In the genomic region with DNA sequence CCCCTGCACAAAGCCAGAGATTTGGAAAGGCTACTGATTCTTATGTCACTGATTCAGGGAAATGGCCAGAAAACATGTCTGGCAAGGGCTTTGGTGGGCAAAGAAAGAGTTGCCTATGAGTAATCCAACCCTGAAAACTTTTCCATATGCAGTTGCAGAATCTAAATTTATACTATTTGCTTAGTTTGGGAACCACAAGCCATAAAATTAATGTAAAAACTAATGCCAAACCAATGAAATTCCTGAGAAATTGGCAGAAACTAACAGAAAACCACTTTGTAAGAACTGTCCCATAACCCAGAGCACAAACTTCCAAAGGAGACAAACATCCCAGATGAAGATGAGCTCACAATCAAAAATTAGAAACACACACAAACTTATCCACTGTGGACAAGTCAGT, we compare ENCODE assay signal across 21 cellular contexts. TPM values are rescaled to one million over a fixed set of nuclear protein-coding genes. Genes with fewer than 3 reads are reported as not detected.
DNase-seq lines count a peak whose midpoint lies in the region; ATAC-seq and TF ChIP-seq lines count a peak whose summit lies in the region.
"Had no signal": no experiment of that assay in that cellular context is flagged by ENCODE, and none has a peak within 500 bp of the region (broad histone marks: within the 10 kb centered on the region; RNA-seq: fewer than 3 reads in every experiment).

No MANE protein-coding gene starts in this region.

- no peak for TF ChIP-seq POLR2A in IMR-90 (IDR thresholded peaks at IDR 0.05; ENCODE audit: low read depth, low read length)
- no peak for TF ChIP-seq POLR2A in gastroesophageal sphincter (IDR thresholded peaks at IDR 0.05)

- H3K27ac ChIP-seq in IMR-90 (ENCODE audit: insufficient read depth, low read length) (no peak overlapping the region), gastroesophageal sphincter (no peak overlapping the region)
- H3K27ac ChIP-seq: SJCRH30 had no signal

- no peak overlapping the region for H4K91ac ChIP-seq in IMR-90 (ENCODE audit: insufficient read depth, low read depth, low read length)

- TF ChIP-seq RAD21 in IMR-90 (IDR thresholded peaks at IDR 0.05; ENCODE audit: low read length) = no peak

- H3K4me3 ChIP-seq in IMR-90 (ENCODE audit: insufficient read depth, low read depth, low read length) = no peak overlapping the region
- H3K4me3 ChIP-seq in astrocyte of the spinal cord (ENCODE audit: low read depth, low read length) = no peak overlapping the region
- H3K4me3 ChIP-seq in gastroesophageal sphincter = no peak overlapping the region
- H3K4me3 ChIP-seq: K562, SJCRH30 had no signal

- no peaks in the 10 kb centered on the region for H3K36me3 ChIP-seq in IMR-90 (ENCODE audit: control insufficient read depth, insufficient read depth, low read length)
- H3K36me3 ChIP-seq in gastroesophageal sphincter = no peaks in the 10 kb centered on the region
- H3K36me3 ChIP-seq: BE2C, SJCRH30 had no signal

- no peak overlapping the region for H3K23ac ChIP-seq in IMR-90 (ENCODE audit: low read depth, low read length)

- intact Hi-C loops in IMR-90 (cut with micrococcal nuclease) (no loop called here), Calu3 (cut with micrococcal nuclease; ENCODE audit: unreplicated experiment) (no loop called here)

- no peak for ATAC-seq in IMR-90 (ENCODE audit: low read depth)
- no peak for ATAC-seq in gastroesophageal sphincter
- ATAC-seq: K562 had no signal

- no peak overlapping the region for H2BK15ac ChIP-seq in IMR-90 (ENCODE audit: low read depth, low read length)

- BruUV-seq in IMR-90 (replicated peaks; lab: Mats Ljungman, UMichigan) = no TSS peak
- BruUV-seq in Calu3 (replicated peaks; lab: Mats Ljungman, UMichigan) = no TSS peak

- H3K4me1 ChIP-seq in IMR-90 (ENCODE audit: control insufficient read depth, insufficient read depth, low read length) = no peaks in the 10 kb centered on the region; the same call in 1 of the 2 replicates
- peaks cover 0 to 4% (median 0%) of the 10 kb centered on the region in 3 donors for H3K4me1 ChIP-seq in gastroesophageal sphincter
- H3K4me1 ChIP-seq: BE2C, Caco-2, SJCRH30 had no signal

- H4K8ac ChIP-seq in IMR-90 (ENCODE audit: low read depth in 2 of 2, low read length in 2 of 2) = no peak overlapping the region

- H3K4me3 Mint-ChIP-seq in Calu3 (ENCODE audit: low read depth, unreplicated experiment) = no peak overlapping the region
- H3K4me3 Mint-ChIP-seq: CD4-positive, alpha-beta T cell; H9; T-helper 1 cell treated with Interleukin-12 subunit alpha and Interleukin-12 subunit beta and Interleukin-4 antibody, amounts not matched to agents 30 μg/mL and 1 μg/mL, for 36 hours had no signal

- TF ChIP-seq CTCF in IMR-90 (conservative IDR thresholded peaks at IDR 0.05; ENCODE audit: low read depth, low read length) = no peak
- TF ChIP-seq CTCF in astrocyte of the spinal cord (IDR thresholded peaks at IDR 0.05; ENCODE audit: low read depth, low read length) = no peak
- no peak for TF ChIP-seq CTCF in gastroesophageal sphincter (IDR thresholded peaks at IDR 0.05)
- TF ChIP-seq CTCF in Calu3 (IDR thresholded peaks at IDR 0.05; ENCODE audit: unreplicated experiment) = no peak

- H2AK9ac ChIP-seq in IMR-90 (replicated peaks; ENCODE audit: low read depth, low read length, poor library complexity) = no peak overlapping the region

- no peak overlapping the region for H3K18ac ChIP-seq in IMR-90 (ENCODE audit: low read depth, low read length)

- no peak overlapping the region for H2AK5ac ChIP-seq in IMR-90 (ENCODE audit: low read depth, low read length)

- CTCF ChIA-PET in IMR-90 (lab: Yijun Ruan, JAX) = no interaction called here
- CTCF ChIA-PET in Calu3 (lab: Charles Lee) = no interaction called here

- H2BK120ac ChIP-seq in IMR-90 (ENCODE audit: low read depth, low read length) = no peak overlapping the region

- no peaks in the 10 kb centered on the region for H3K36me3 Mint-ChIP-seq in Calu3 (ENCODE audit: insufficient read depth, unreplicated experiment)

- no peaks in the 10 kb centered on the region for H3K9me3 ChIP-seq in IMR-90 (ENCODE audit: control insufficient read depth, insufficient read depth, low read length)
- H3K9me3 ChIP-seq in gastroesophageal sphincter = no peaks in the 10 kb centered on the region
- H3K9me3 ChIP-seq: BE2C, Caco-2, SJCRH30 had no signal

- H3K4me2 ChIP-seq in IMR-90 (ENCODE audit: low read depth, low read length) = no peak overlapping the region

- POLR2A ChIA-PET in IMR-90 (lab: Charles Lee; ENCODE audit: unreplicated experiment) = no interaction called here

- H3K56ac ChIP-seq in IMR-90 (ENCODE audit: extremely low read depth, insufficient read depth, low read length) = no peak overlapping the region

- H3K9me1 ChIP-seq in IMR-90 (ENCODE audit: insufficient read depth, low read length) = peaks cover 4% of the 10 kb centered on the region

- no peaks in the 10 kb centered on the region for H3K4me1 Mint-ChIP-seq in Calu3 (ENCODE audit: low read depth, unreplicated experiment)

- dilution Hi-C loops in IMR-90 (cut with HindIII; ENCODE audit: low sequenced_read_pairs, unreplicated experiment) = no loop called here

- H2BK20ac ChIP-seq in IMR-90 (ENCODE audit: low read depth, low read length) = no peak overlapping the region

- H3K14ac ChIP-seq in IMR-90 (replicated peaks; ENCODE audit: low read depth, low read length) = no peak overlapping the region

- in situ Hi-C loops in IMR-90 (cut with MboI; ENCODE audit: low sequenced_read_pairs) (no loop called here), astrocyte of the spinal cord (cut with HindIII; ENCODE audit: low sequenced_read_pairs) (no loop called here)

- H3K27me3 Mint-ChIP-seq in Calu3 (ENCODE audit: unreplicated experiment) = no peaks in the 10 kb centered on the region
- H3K27me3 Mint-ChIP-seq: CD4-positive, alpha-beta T cell had no signal

- DNase-seq in EL (peak; percentile 6), IMR-90 (peak; percentile 16), astrocyte of the spinal cord (ENCODE audit: low read depth, low spot score) (peak; percentile 81), stromal cell of bone marrow (ENCODE audit: low read depth) (peak; percentile 61), Calu3 (no peak), NCI-H82 (lab: John Stamatoyannopoulos, UW) (no peak)
- DNase-seq: ACHN; BE2C; Caco-2; CD4-positive, alpha-beta T cell; DMS153; H9; NCI-H1105 treated with DMSO at 0.1 percent for 48 hours; NCI-H1694 treated with DMSO at 0.1 percent for 48 hours; NCI-H2107; NCI-H510A treated with DMSO at 0.1 percent for 48 hours; NCI-H774; SJCRH30 had no signal

- no peak for TF ChIP-seq EP300 in gastroesophageal sphincter (IDR thresholded peaks at IDR 0.05)

- H4K20me1 ChIP-seq in IMR-90 (ENCODE audit: insufficient read depth, low read length) = peaks cover 8% of the 10 kb centered on the region; the same call in 1 of the 2 replicates

- H2AFZ ChIP-seq in IMR-90 (replicated peaks; ENCODE audit: low read length, poor library complexity) = no peak overlapping the region

- H3K9me3 Mint-ChIP-seq in Calu3 (ENCODE audit: low read depth, unreplicated experiment) = no peaks in the 10 kb centered on the region
- H3K9me3 Mint-ChIP-seq: CD4-positive, alpha-beta T cell; H9 had no signal

- H2BK5ac ChIP-seq in IMR-90 (ENCODE audit: low read depth, low read length, poor library complexity, severe bottlenecking) = no peak overlapping the region

- H4K5ac ChIP-seq in IMR-90 (ENCODE audit: low read depth, low read length) = no peak overlapping the region

- H3K27ac Mint-ChIP-seq in Calu3 (ENCODE audit: unreplicated experiment) = no peak overlapping the region
- H3K27ac Mint-ChIP-seq: CD4-positive, alpha-beta T cell; T-helper 1 cell treated with Interleukin-12 subunit alpha and Interleukin-12 subunit beta and Interleukin-4 antibody, amounts not matched to agents 30 μg/mL and 1 μg/mL, for 36 hours had no signal

- peaks cover 23 to 46% of the 10 kb centered on the region in 2 experiments for H3K79me1 ChIP-seq in IMR-90 (ENCODE audit: low read depth in 1 of 2, low read length in 2 of 2)

- H3K27me3 ChIP-seq in IMR-90 (ENCODE audit: control insufficient read depth, insufficient read depth, low read length) (no peaks in the 10 kb centered on the region), gastroesophageal sphincter (no peaks in the 10 kb centered on the region)
- H3K27me3 ChIP-seq: BE2C, SJCRH30 had no signal

- H3K4ac ChIP-seq in IMR-90 (ENCODE audit: low read depth, low read length) = no peak overlapping the region

- H3K9ac ChIP-seq in IMR-90 (ENCODE audit: low read depth, low read length) = no peak overlapping the region

TF ChIP-seq in IMR-90, 13 proteins besides CTCF, POLR2A, EP300 and RAD21:
- TF ChIP-seq SMC3 (IDR thresholded peaks at IDR 0.05; ENCODE audit: low read depth, low read length) (no peak), CHD1 (IDR thresholded peaks at IDR 0.05; ENCODE audit: low read depth, low read length) (no peak), RFX5 (IDR thresholded peaks at IDR 0.05; ENCODE audit: low read depth, low read length) (no peak), RCOR1 (IDR thresholded peaks at IDR 0.05; ENCODE audit: insufficient replicate concordance, low read length) (no peak), NFE2L2 (IDR thresholded peaks at IDR 0.05; ENCODE audit: low read depth, low read length) (no peak)
- TF ChIP-seq, protein P1, sequence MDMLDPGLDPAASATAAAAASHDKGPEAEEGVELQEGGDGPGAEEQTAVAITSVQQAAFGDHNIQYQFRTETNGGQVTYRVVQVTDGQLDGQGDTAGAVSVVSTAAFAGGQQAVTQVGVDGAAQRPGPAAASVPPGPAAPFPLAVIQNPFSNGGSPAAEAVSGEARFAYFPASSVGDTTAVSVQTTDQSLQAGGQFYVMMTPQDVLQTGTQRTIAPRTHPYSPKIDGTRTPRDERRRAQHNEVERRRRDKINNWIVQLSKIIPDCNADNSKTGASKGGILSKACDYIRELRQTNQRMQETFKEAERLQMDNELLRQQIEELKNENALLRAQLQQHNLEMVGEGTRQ (IDR thresholded peaks at IDR 0.05; ENCODE audit: low read depth, low read length) = no peak

RNA-seq across cellular contexts. Expression of a gene that starts 48.8 kb away (rescaled TPM):
- total RNA-seq in IMR-90 (2012; rRNA removed) (83.9 and 87.1 TPM in 2 replicates), gastroesophageal sphincter (10 to 100 TPM; 64.1 to 87.6 (median 76.2) TPM), Calu3 (2022) (0.21 and 0.37 TPM in 2 replicates)
- 29.0 and 30.0 TPM in 2 replicates for polyA plus RNA-seq in IMR-90 (2012; rRNA removed)
- polyA plus RNA-seq in IMR-90 (2012; cell fraction: cytosol; rRNA removed) = 9.9 and 15.3 TPM in 2 replicates
- 22.4 and 46.6 TPM in 2 replicates for polyA plus RNA-seq in IMR-90 (2012; cell fraction: nucleus; rRNA removed; ENCODE audit: low replicate concordance)

Comparison
In these comparisons a context has a peak if more than half of its experiments do, and no peak if none do; other contexts are left out.
1. DNase-seq: peak in EL (single experiment), IMR-90 (single experiment), astrocyte of the spinal cord (single experiment) and stromal cell of bone marrow (single experiment); none in Calu3 (single experiment) and NCI-H82 (single experiment).
2. RNA of a gene that starts 48.8 kb away (total RNA-seq): 83.9 to 87.1 TPM in IMR-90 and 64.1 to 87.6 TPM in gastroesophageal sphincter; 0.21 to 0.37 TPM in Calu3; every median in the first group is over 10 times any median in the second.